Comparison of ENCODE assay signal across 8 cellular contexts in the genomic region with DNA sequence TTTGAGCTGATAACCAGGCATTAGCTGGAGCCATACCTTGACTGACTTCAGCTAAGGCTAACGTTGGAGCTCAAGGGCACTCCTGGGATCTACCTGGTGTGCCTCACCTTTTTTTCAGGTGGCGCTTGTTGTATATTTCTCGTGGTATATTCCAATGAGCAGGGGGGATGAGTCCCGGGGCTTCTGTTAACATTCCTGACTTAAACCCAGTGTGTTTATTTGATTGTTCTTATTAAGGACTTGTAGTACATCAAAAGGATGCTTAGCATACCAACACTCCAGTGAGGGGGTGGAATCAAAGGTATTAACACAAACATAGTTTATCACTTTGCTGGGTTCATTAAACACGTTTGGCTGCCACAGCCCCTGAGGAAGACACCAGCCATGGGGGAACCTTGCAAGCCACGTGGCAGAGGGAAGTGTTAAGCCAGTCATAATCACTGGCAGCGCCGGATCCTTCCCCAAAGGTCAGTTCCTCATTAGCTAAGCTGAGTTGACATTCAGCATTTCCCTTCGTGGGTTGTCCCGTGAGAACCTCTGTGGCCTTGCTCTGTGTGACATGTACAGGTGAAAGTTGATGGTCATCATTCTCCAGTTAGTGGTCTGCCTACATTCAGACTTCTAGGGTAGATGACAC.
DNase-seq lines count a peak whose midpoint lies in the region; ATAC-seq, FAIRE-seq and TF ChIP-seq lines count a peak whose summit lies in the region.
"Had no signal": no experiment of that assay in that cellular context is flagged by ENCODE, and none has a peak within 500 bp of the region (broad histone marks: within the 10 kb centered on the region; RNA-seq: fewer than 3 reads in every experiment).

No MANE protein-coding gene starts in this region.

- H4K20me1 ChIP-seq in IMR-90 (ENCODE audit: insufficient read depth, low read length) (no peaks in the 10 kb centered on the region), K562 (replicated peaks; ENCODE audit: control insufficient read depth, insufficient read depth, low read length) (peaks cover 2% of the 10 kb centered on the region; the same call in 1 of the 2 replicates)

- H2BK20ac ChIP-seq in IMR-90 (ENCODE audit: low read depth, low read length), result peak overlapping the region; percentile 98

- H3K14ac ChIP-seq in IMR-90 (replicated peaks; ENCODE audit: low read depth, low read length), result peak overlapping the region; percentile 94

- peaks cover 22% of the 10 kb centered on the region; the same call in 1 of the 2 replicates for H3K36me3 ChIP-seq in IMR-90 (ENCODE audit: control insufficient read depth, insufficient read depth, low read length)
- H3K36me3 ChIP-seq in K562 (ENCODE audit: control insufficient read depth, insufficient read depth, low read length), result no peaks in the 10 kb centered on the region
- H3K36me3 ChIP-seq in lung (ENCODE audit: control insufficient read depth in 2 of 2, insufficient read depth in 2 of 2, low read length in 2 of 2), result peaks cover 0 to 16% of the 10 kb centered on the region in 2 donors

- intact Hi-C loops in IMR-90 (cut with micrococcal nuclease), result no loop called here
- intact Hi-C loops in K562 (cut with micrococcal nuclease), result no loop called here

- H3K4ac ChIP-seq in IMR-90 (ENCODE audit: low read depth, low read length), result peak overlapping the region; percentile 98

- H3K4me2 ChIP-seq in IMR-90 (ENCODE audit: low read depth, low read length) (peak overlapping the region; percentile 2), K562 (ENCODE audit: insufficient read depth, low read length) (no peak overlapping the region)

- no peak for FAIRE-seq in K562 (lab: Jason Lieb, UNC)

- peak overlapping the region; percentile 96 for H2BK5ac ChIP-seq in IMR-90 (ENCODE audit: low read depth, low read length, poor library complexity, severe bottlenecking)

- DNase-seq in IMR-90 (no peak), K562 (ENCODE audit: extremely low read depth in 1 of 4, low spot score in 3 of 4) (no peak), lung (ENCODE audit: low spot score) (peak; percentile 72), type B pancreatic cell (ENCODE audit: extremely low spot score, unreplicated experiment) (no peak), NK-92 (lab: John Stamatoyannopoulos, UW; ENCODE audit: unreplicated experiment) (no peak)
- no peak for DNase-seq in activated T-cell treated with anti-CD3 and anti-CD28 coated beads, Interleukin-2, amount 50 U/mL, for 4 hours

- H3K4me3 ChIP-seq in IMR-90 (ENCODE audit: insufficient read depth, low read depth, low read length) (no peak overlapping the region), K562 (no peak overlapping the region), lung (no peak overlapping the region)
- H3K4me3 ChIP-seq: SK-N-MC had no signal

- H3K9ac ChIP-seq in IMR-90 (ENCODE audit: low read depth, low read length), result peak overlapping the region; percentile 10
- no peak overlapping the region; a peak in 1 of 4 replicates for H3K9ac ChIP-seq in K562 (ENCODE audit: insufficient read depth in 1 of 2, low read depth in 2 of 2, low read length in 2 of 2)

- H3K27me3 ChIP-seq in IMR-90 (ENCODE audit: control insufficient read depth, insufficient read depth, low read length) (no peaks in the 10 kb centered on the region), K562 (ENCODE audit: control insufficient read depth in 2 of 2, insufficient read depth in 2 of 2, low read length in 2 of 2) (no peaks in the 10 kb centered on the region), lung (ENCODE audit: control insufficient read depth, insufficient read depth) (no peaks in the 10 kb centered on the region)

- CTCF ChIA-PET in IMR-90 (lab: Yijun Ruan, JAX), result no interaction called here
- CTCF ChIA-PET in K562 (lab: Yijun Ruan, JAX; ENCODE audit: low intra/inter-chr PET ratio), result no interaction called here

- no peaks in the 10 kb centered on the region for H3K79me2 ChIP-seq in K562 (ENCODE audit: control insufficient read depth, insufficient read depth, low read length)

- peaks cover 63% of the 10 kb centered on the region for H3K9me1 ChIP-seq in IMR-90 (ENCODE audit: insufficient read depth, low read length)
- H3K9me1 ChIP-seq in K562 (ENCODE audit: control insufficient read depth, insufficient read depth, low read length), result no peaks in the 10 kb centered on the region

- H3K9me3 ChIP-seq in IMR-90 (ENCODE audit: control insufficient read depth, insufficient read depth, low read length) (no peaks in the 10 kb centered on the region), K562 (replicated peaks; ENCODE audit: control insufficient read depth, insufficient read depth, low read depth, low read length) (no peaks in the 10 kb centered on the region), lung (ENCODE audit: control insufficient read depth in 2 of 2, insufficient read depth in 1 of 2, low read length in 1 of 2) (no peaks in the 10 kb centered on the region)

- TF ChIP-seq CTCF in IMR-90 (conservative IDR thresholded peaks at IDR 0.05; ENCODE audit: low read depth, low read length) (no peak), K562 (IDR thresholded peaks at IDR 0.05 in 2 of 3, conservative IDR thresholded peaks at IDR 0.05 in 1 of 3; ENCODE audit: insufficient read depth in 2 of 3, low read depth in 1 of 3, low read length in 3 of 3) (no peak), lung (IDR thresholded peaks at IDR 0.05; ENCODE audit: control extremely low read depth, extremely low read depth) (no peak), type B pancreatic cell (conservative IDR thresholded peaks at IDR 0.05) (no peak)

- H3K27ac ChIP-seq in IMR-90 (ENCODE audit: insufficient read depth, low read length) (peak overlapping the region; percentile 82), K562 (ENCODE audit: extremely low read depth, low read depth, low read length) (no peak overlapping the region), lung (ENCODE audit: low read depth in 1 of 2, low read length in 1 of 2) (peak overlapping the region; percentile 97)
- H3K27ac ChIP-seq: SK-N-MC had no signal

- TF ChIP-seq RAD21 in IMR-90 (IDR thresholded peaks at IDR 0.05; ENCODE audit: low read length), result no peak
- no peak for TF ChIP-seq RAD21 in K562 (CRISPR knock-in tag; conservative IDR thresholded peaks at IDR 0.05 in 1 of 2, IDR thresholded peaks at IDR 0.05 in 1 of 2)

- H4K8ac ChIP-seq in IMR-90 (ENCODE audit: low read depth in 2 of 2, low read length in 2 of 2), result peak overlapping the region; percentile 61 to 92

- no peaks in the 10 kb centered on the region for H3K27me3 Mint-ChIP-seq in type B pancreatic cell
- no peaks in the 10 kb centered on the region for H3K27me3 Mint-ChIP-seq in activated T-cell treated with anti-CD3 and anti-CD28 coated beads, Interleukin-2, amount 50 U/mL, for 4 hours (ENCODE audit: low read depth)

- peak overlapping the region; percentile 98 for H3K27ac Mint-ChIP-seq in type B pancreatic cell

- peak overlapping the region; percentile 67 for H3K4me3 Mint-ChIP-seq in type B pancreatic cell
- no peak overlapping the region for H3K4me3 Mint-ChIP-seq in activated T-cell treated with anti-CD3 and anti-CD28 coated beads, Interleukin-2, amount 50 U/mL, for 4 hours

- peaks cover 48% of the 10 kb centered on the region for H3K4me1 ChIP-seq in IMR-90 (ENCODE audit: control insufficient read depth, insufficient read depth, low read length)
- peaks cover 9 to 14% of the 10 kb centered on the region in 2 experiments; a peak in 4 of 5 replicates for H3K4me1 ChIP-seq in K562 (replicated peaks in 1 of 2; ENCODE audit: control insufficient read depth in 2 of 2, insufficient read depth in 2 of 2, low read length in 2 of 2)
- H3K4me1 ChIP-seq in lung (ENCODE audit: control insufficient read depth in 2 of 2, insufficient read depth in 2 of 2, low read length in 2 of 2), result peaks cover 17 to 32% of the 10 kb centered on the region in 2 donors

- H4K91ac ChIP-seq in IMR-90 (ENCODE audit: insufficient read depth, low read depth, low read length), result peak overlapping the region; percentile 96

- no CpG with 5 or more reads among the region's 10 CpGs for WGBS in IMR-90 (ENCODE audit: extremely low coverage in 2 of 2, insufficient read length in 1 of 2), 2 experiments
- 66% methylated on average over 9 of the region's 10 CpGs for WGBS in K562 (ENCODE audit: insufficient coverage, low coverage, missing lambda C conversion rate)
- WGBS in lung, 2 donors, result 28 to 29% methylated on average over 10 of the region's 10 CpGs

- TF ChIP-seq POLR2A in IMR-90 (IDR thresholded peaks at IDR 0.05; ENCODE audit: low read depth, low read length) (no peak), K562 (conservative IDR thresholded peaks at IDR 0.05) (no peak)

- dilution Hi-C loops in IMR-90 (cut with HindIII; ENCODE audit: low sequenced_read_pairs, unreplicated experiment), result no loop called here

- peaks cover 6% of the 10 kb centered on the region for H3K36me3 Mint-ChIP-seq in type B pancreatic cell
- peaks cover 15% of the 10 kb centered on the region for H3K36me3 Mint-ChIP-seq in activated T-cell treated with anti-CD3 and anti-CD28 coated beads, Interleukin-2, amount 50 U/mL, for 4 hours (ENCODE audit: insufficient read depth)

- ATAC-seq in GM19463 (IDR thresholded peaks at IDR 0.05; ENCODE audit: unreplicated experiment), result peak; percentile 51
- ATAC-seq in IMR-90 (ENCODE audit: low read depth), result peak; percentile 1; the same call in 1 of the 2 replicates
- ATAC-seq in K562, result no peak
- peak; percentile 27 for ATAC-seq in lung (ENCODE audit: insufficient read depth, low FRiP score)
- ATAC-seq in activated T-cell treated with anti-CD3 and anti-CD28 coated beads, Interleukin-2, amount 50 U/mL, for 4 hours, result no peak

- peak overlapping the region; percentile 95 for H4K5ac ChIP-seq in IMR-90 (ENCODE audit: low read depth, low read length)

- H2BK120ac ChIP-seq in IMR-90 (ENCODE audit: low read depth, low read length), result peak overlapping the region; percentile 98

- peak overlapping the region; percentile 98 for H2AK5ac ChIP-seq in IMR-90 (ENCODE audit: low read depth, low read length)

- POLR2A ChIA-PET in IMR-90 (lab: Charles Lee; ENCODE audit: unreplicated experiment) (no interaction called here), K562 (lab: Yijun Ruan, JAX) (no interaction called here)

- in situ Hi-C loops in IMR-90 (cut with MboI; ENCODE audit: low sequenced_read_pairs), result no loop called here
- in situ Hi-C loops in K562 (cut with MboI), result no loop called here

- no peaks in the 10 kb centered on the region for H3K9me3 Mint-ChIP-seq in type B pancreatic cell
- H3K9me3 Mint-ChIP-seq in activated T-cell treated with anti-CD3 and anti-CD28 coated beads, Interleukin-2, amount 50 U/mL, for 4 hours, result no peaks in the 10 kb centered on the region

- peak overlapping the region; percentile 81 for H3K56ac ChIP-seq in IMR-90 (ENCODE audit: extremely low read depth, insufficient read depth, low read length)

- H3K79me1 ChIP-seq in IMR-90 (ENCODE audit: low read depth in 1 of 2, low read length in 2 of 2), result peaks cover 23 to 86% of the 10 kb centered on the region in 2 experiments; a peak in 3 of 4 replicates

- H2AFZ ChIP-seq in IMR-90 (replicated peaks; ENCODE audit: low read length, poor library complexity), result no peak overlapping the region
- H2AFZ ChIP-seq in K562 (ENCODE audit: low read depth, low read length), result no peak overlapping the region

- peak overlapping the region; percentile 85 for H3K23ac ChIP-seq in IMR-90 (ENCODE audit: low read depth, low read length)

- peak overlapping the region; percentile 96 for H3K18ac ChIP-seq in IMR-90 (ENCODE audit: low read depth, low read length)

- H2BK15ac ChIP-seq in IMR-90 (ENCODE audit: low read depth, low read length), result peak overlapping the region; percentile 85

- peak overlapping the region; percentile 90 for H2AK9ac ChIP-seq in IMR-90 (replicated peaks; ENCODE audit: low read depth, low read length, poor library complexity)

- H3K4me1 Mint-ChIP-seq in type B pancreatic cell (ENCODE audit: unreplicated experiment), result peaks cover 47% of the 10 kb centered on the region
- peaks cover 8% of the 10 kb centered on the region for H3K4me1 Mint-ChIP-seq in activated T-cell treated with anti-CD3 and anti-CD28 coated beads, Interleukin-2, amount 50 U/mL, for 4 hours (ENCODE audit: low read depth)

- TF ChIP-seq EP300 in K562 (IDR thresholded peaks at IDR 0.05; ENCODE audit: low read length), result no peak

- BruUV-seq in IMR-90 (replicated peaks; lab: Mats Ljungman, UMichigan) (no TSS peak), K562 (replicated peaks; lab: Mats Ljungman, UMichigan) (no TSS peak)

Comparison
In these comparisons a context has a peak if more than half of its experiments do, and no peak if none do; other contexts are left out.
1. ATAC-seq: peak in GM19463 (single experiment), IMR-90 (single experiment) and lung (single experiment); none in K562 (single experiment) and activated T-cell treated with anti-CD3 and anti-CD28 coated beads, Interleukin-2, amount 50 U/mL, for 4 hours (0 of 2).